In genomic region chr1:229279242-229279641, GRCh38 we compare ENCODE assay signal across 1 cellular context.
TF ChIP-seq lines count a peak whose summit lies in the region.

No MANE protein-coding gene starts in this region.

TF ChIP-seq in HepG2, 621 proteins besides CTCF, POLR2A, EP300 and RAD21 (continued from another document):
- TF ChIP-seq HIC2 (CRISPR knock-in tag; IDR thresholded peaks at IDR 0.05; ENCODE audit: low read depth) = no peak
- no peak for TF ChIP-seq ZNF574 (CRISPR knock-in tag; IDR thresholded peaks at IDR 0.05)
- TF ChIP-seq E2F1 (CRISPR knock-in tag; IDR thresholded peaks at IDR 0.05) = no peak
- TF ChIP-seq HNF4G (IDR thresholded peaks at IDR 0.05; ENCODE audit: borderline replicate concordance, low read depth, low read length) = peak; percentile 65; the same call in 1 of the 2 replicates
- no peak for TF ChIP-seq HNF4G (CRISPR knock-in tag; IDR thresholded peaks at IDR 0.05; ENCODE audit: borderline replicate concordance, low read depth)
- TF ChIP-seq U2AF2 (IDR thresholded peaks at IDR 0.05; ENCODE audit: low read depth, low read length) = no peak
- no peak for TF ChIP-seq ZNF235 (CRISPR knock-in tag; IDR thresholded peaks at IDR 0.05; ENCODE audit: borderline replicate concordance)
- TF ChIP-seq BCL6 (CRISPR knock-in tag; IDR thresholded peaks at IDR 0.05) = peak; percentile 56
- 0 out of 2 replicates have a peak, but pooled peaks have one; percentile 20 for TF ChIP-seq ARID5B (CRISPR knock-in tag; IDR thresholded peaks at IDR 0.05)
- peak; percentile 29; the same call in 1 of the 2 replicates for TF ChIP-seq THRA (CRISPR knock-in tag; IDR thresholded peaks at IDR 0.05; ENCODE audit: borderline replicate concordance)
- no peak for TF ChIP-seq FUBP1 (CRISPR knock-in tag; IDR thresholded peaks at IDR 0.05; ENCODE audit: borderline replicate concordance)
- peak; percentile 28; the same call in 1 of the 2 replicates for TF ChIP-seq ISL2 (CRISPR knock-in tag; IDR thresholded peaks at IDR 0.05)
- TF ChIP-seq TAF15 (IDR thresholded peaks at IDR 0.05; ENCODE audit: low read depth, low read length, poor library complexity, severe bottlenecking) = no peak
- 0 out of 2 replicates have a peak, but pooled peaks have one; percentile 33 for TF ChIP-seq TARDBP (CRISPR knock-in tag; IDR thresholded peaks at IDR 0.05)
TF ChIP-seq in HepG2: peak in this region for 19.
